8 cellular contexts compared by ENCODE assay signal in the genomic region with DNA sequence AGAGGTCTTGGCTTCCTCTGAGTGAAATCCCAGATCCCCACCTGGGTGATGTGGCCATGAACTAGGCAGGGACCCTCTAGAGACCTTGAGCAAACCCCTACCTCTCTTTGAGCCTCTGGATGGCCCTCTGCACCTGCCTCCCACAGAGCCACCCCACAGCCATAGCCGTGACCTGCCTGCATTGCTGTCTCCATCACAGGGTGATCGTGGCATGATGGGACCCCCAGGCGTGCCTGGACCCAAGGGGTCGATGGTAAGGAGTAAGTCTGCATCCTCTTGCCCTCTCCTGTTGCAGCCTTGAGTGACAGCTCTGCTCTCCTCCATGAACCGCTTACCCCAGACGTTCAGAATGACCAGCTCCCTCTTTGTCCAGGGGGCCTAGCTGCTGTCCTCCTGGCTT.
"Had no signal": no experiment of that assay in that cellular context is flagged by ENCODE, and none has a peak within 500 bp of the region (broad histone marks: within the 10 kb centered on the region; RNA-seq: fewer than 3 reads in every experiment).

No MANE protein-coding gene starts in this region.

- H3K4me2 ChIP-seq: GM23338, KMS-11 had no signal

- ATAC-seq: GM23338, HCT116 had no signal

- FAIRE-seq: HTR-8/SVneo had no signal

- H3K27ac ChIP-seq: KMS-11 had no signal

- H3K9ac ChIP-seq: KMS-11 had no signal

- H2AFZ ChIP-seq: GM23338 had no signal

- DNase-seq: H7, HFFc6, KBM-7 had no signal

- H3K4me1 ChIP-seq: HAP-1 had no signal

- H3K4me3 ChIP-seq: GM23338, HAP-1 had no signal

- H3K9me3 ChIP-seq: HAP-1 had no signal

- H3K36me3 ChIP-seq: HAP-1 had no signal
